Comparison of ENCODE assay signal across 22 cellular contexts in genomic region chr11:61133956-61134662, GRCh38. TPM values are rescaled to one million over a fixed set of nuclear protein-coding genes. Genes with fewer than 3 reads are reported as not detected.
A peak's percentile ranks its signal among the peaks of the same experiment; 100 is the strongest.
DNase-seq lines count a peak whose midpoint lies in the region; ATAC-seq, FAIRE-seq and TF ChIP-seq lines count a peak whose summit lies in the region.
"Had no signal": no experiment of that assay in that cellular context is flagged by ENCODE, and none has a peak within 500 bp of the region (broad histone marks: within the 10 kb centered on the region; RNA-seq: fewer than 3 reads in every experiment).

No MANE protein-coding gene starts in this region.

- H3K4me3 Mint-ChIP-seq in GM23338 (no peak overlapping the region), neural crest cell (no peak overlapping the region), type B pancreatic cell (no peak overlapping the region)
- H3K4me3 Mint-ChIP-seq: CD14-positive monocyte, HFFc6 had no signal

- intact Hi-C loops in adrenal gland (cut with DNase I), result loop anchor here in 1 of 2 donors (5.0 kb wide), 1 partner anchor 38 kb away; no protein-coding TSS in a partner anchor

- DNase-seq in GM23338 (ENCODE audit: low spot score) (no peak), H1 (ENCODE audit: low read depth in 1 of 2, low spot score in 2 of 2) (no peak), neural crest cell (ENCODE audit: low read depth, low spot score) (no peak), type B pancreatic cell (ENCODE audit: extremely low spot score, unreplicated experiment) (no peak), adrenal gland (no peak), right atrium auricular region (ENCODE audit: low spot score) (no peak)
- DNase-seq: GDM1; H7; HFFc6; KG1; NCI-H1105 treated with DMSO at 0.1 percent for 48 hours; NCI-H2029 treated with DMSO at 0.1 percent for 48 hours; NCI-H345; NCI-H524; NCI-H774; NK-92 treated with Interleukin-12 subunit alpha and Interleukin-12 subunit beta, amount 100 ng/mL, for 24 hours had no signal

- no peak overlapping the region for H2BK120ac ChIP-seq in H1 (replicated peaks; ENCODE audit: low read depth, low read length)

- H3K79me1 ChIP-seq in H1 (ENCODE audit: low read depth, low read length), result no peaks in the 10 kb centered on the region; the same call in 1 of the 2 replicates

- no peak overlapping the region for H3K4me3 ChIP-seq in GM23338
- H3K4me3 ChIP-seq in H1 (ENCODE audit: extremely low read depth in 1 of 4, insufficient read depth in 2 of 4, low read depth in 3 of 4, low read length in 4 of 4), result no peak overlapping the region
- H3K4me3 ChIP-seq in adrenal gland, result no peak overlapping the region
- no peak overlapping the region for H3K4me3 ChIP-seq in right atrium auricular region

- CTCF ChIA-PET in H1 (lab: Charles Lee; ENCODE audit: partially characterized antibody), result interaction anchor here (0.8 to 1.7 kb wide), 7 partner anchors 8 to 370 kb away, joined by 3 to 5 read pairs (median 3); partner anchors contain the start of gene TMEM109

- H3K27ac Mint-ChIP-seq in GM23338 (peak overlapping the region; percentile 49), neural crest cell (ENCODE audit: unreplicated experiment) (peak overlapping the region; percentile 19), type B pancreatic cell (peak overlapping the region; percentile 41)
- H3K27ac Mint-ChIP-seq: HFFc6 had no signal

- H3K4me2 ChIP-seq in GM23338 (peak overlapping the region; percentile 26; the same call in 1 of the 2 replicates), H1 (ENCODE audit: insufficient read depth in 1 of 2, low read depth in 2 of 2, low read length in 2 of 2) (no peak overlapping the region)

- H3K27me3 ChIP-seq in GM23338 (ENCODE audit: insufficient read depth) (no peaks in the 10 kb centered on the region), H1 (replicated peaks in 1 of 4; ENCODE audit: control insufficient read depth in 3 of 4, extremely low read depth in 1 of 4, insufficient read depth in 3 of 4, low read length in 3 of 4) (no peaks in the 10 kb centered on the region), adrenal gland (no peaks in the 10 kb centered on the region), right atrium auricular region (no peaks in the 10 kb centered on the region)

- H3K36me3 ChIP-seq in GM23338 (ENCODE audit: insufficient read depth), result no peaks in the 10 kb centered on the region
- H3K36me3 ChIP-seq in H1 (ENCODE audit: control insufficient read depth in 2 of 4, insufficient read depth in 4 of 4, low read length in 3 of 4), result peaks cover 0 to 3% (median 0%) of the 10 kb centered on the region in 4 experiments; a peak in 3 of 8 replicates
- peaks cover 0 to 25% of the 10 kb centered on the region in 2 donors for H3K36me3 ChIP-seq in adrenal gland (replicated peaks in 1 of 2)
- H3K36me3 ChIP-seq in right atrium auricular region, result peaks cover 19% of the 10 kb centered on the region

- H3K27ac ChIP-seq in GM23338 (ENCODE audit: low read depth) (no peak overlapping the region), H1 (ENCODE audit: low read depth, low read length) (no peak overlapping the region), adrenal gland (no peak overlapping the region), right atrium auricular region (no peak overlapping the region)

- no peak for TF ChIP-seq EP300 in H1 (IDR thresholded peaks at IDR 0.05; ENCODE audit: borderline replicate concordance in 1 of 2, low read depth in 2 of 2, low read length in 2 of 2)

- H3K36me3 Mint-ChIP-seq in GM23338 (ENCODE audit: low read depth), result peaks cover 14% of the 10 kb centered on the region
- H3K36me3 Mint-ChIP-seq in neural crest cell (ENCODE audit: low read depth), result peaks cover 2% of the 10 kb centered on the region
- peaks cover 16% of the 10 kb centered on the region for H3K36me3 Mint-ChIP-seq in type B pancreatic cell

- H2BK12ac ChIP-seq in H1 (ENCODE audit: low read depth, low read length), result no peak overlapping the region

- H2BK20ac ChIP-seq in H1 (ENCODE audit: low read length), result no peak overlapping the region

- no peak overlapping the region for H3K56ac ChIP-seq in H1 (replicated peaks; ENCODE audit: insufficient read length, low read depth, low read length)

- H3K14ac ChIP-seq in H1 (ENCODE audit: insufficient read length), result no peak overlapping the region

- H2AK5ac ChIP-seq in H1 (ENCODE audit: low read depth, low read length), result no peak overlapping the region

- peaks cover 21% of the 10 kb centered on the region for H3K4me1 Mint-ChIP-seq in GM23338
- H3K4me1 Mint-ChIP-seq in neural crest cell, result peaks cover 7% of the 10 kb centered on the region
- peaks cover 11% of the 10 kb centered on the region for H3K4me1 Mint-ChIP-seq in type B pancreatic cell (ENCODE audit: unreplicated experiment)

- H3K9me3 ChIP-seq in H1 (ENCODE audit: insufficient read depth in 2 of 2, low read depth in 1 of 2, low read length in 1 of 2) (no peaks in the 10 kb centered on the region), adrenal gland (replicated peaks in 1 of 3) (no peaks in the 10 kb centered on the region), right atrium auricular region (no peaks in the 10 kb centered on the region)

- TF ChIP-seq RAD21 in H1 (IDR thresholded peaks at IDR 0.05 in 1 of 2, conservative IDR thresholded peaks at IDR 0.05 in 1 of 2; ENCODE audit: low read depth in 2 of 2, low read length in 2 of 2), result no peak

- WGBS in H1 (ENCODE audit: extremely low coverage in 1 of 2, insufficient coverage in 1 of 2, insufficient read length in 1 of 2, insufficient replicate concordance in 2 of 2, low coverage in 1 of 2, low lambda C conversion rate in 2 of 2, missing lambda C conversion rate in 1 of 2), 2 experiments, result 93% methylated on average over 18 of the region's 18 CpGs; no CpG with 5 or more reads in 1 of the 2 experiments
- 90 to 93% (median 91%) methylated on average over 9 to 18 of the region's 18 CpGs for WGBS in adrenal gland, 4 donors

- H4K91ac ChIP-seq in H1 (replicated peaks; ENCODE audit: insufficient read length, low read length), result no peak overlapping the region

- peak overlapping the region; percentile 14 for H3K4ac ChIP-seq in H1 (replicated peaks; ENCODE audit: insufficient read length, low read depth, low read length)

- no peaks in the 10 kb centered on the region for H3F3A ChIP-seq in GM23338 (replicated peaks; ENCODE audit: low read depth)

- H3K9ac ChIP-seq in H1 (replicated peaks in 1 of 4; ENCODE audit: extremely low read depth in 1 of 4, low read depth in 3 of 4, low read length in 3 of 4), result no peak overlapping the region

- H2AFZ ChIP-seq in GM23338 (no peak overlapping the region), H1 (ENCODE audit: low read length) (no peak overlapping the region)

- H3K23ac ChIP-seq in H1 (ENCODE audit: insufficient read length), result no peak overlapping the region

- H4K5ac ChIP-seq in H1 (ENCODE audit: insufficient read length, low read depth, low read length), result no peak overlapping the region

- H4K20me1 ChIP-seq in GM23338 (replicated peaks; ENCODE audit: insufficient read depth), result peaks cover 8% of the 10 kb centered on the region; the same call in 1 of the 2 replicates
- H4K20me1 ChIP-seq in H1 (replicated peaks in 1 of 2; ENCODE audit: control insufficient read depth in 1 of 2, insufficient read depth in 2 of 2, low read length in 2 of 2), result peaks cover 5 to 12% of the 10 kb centered on the region in 2 experiments

- H3K9me3 Mint-ChIP-seq in GM23338, result no peaks in the 10 kb centered on the region
- H3K9me3 Mint-ChIP-seq in neural crest cell, result no peaks in the 10 kb centered on the region
- no peaks in the 10 kb centered on the region for H3K9me3 Mint-ChIP-seq in type B pancreatic cell
- H3K9me3 Mint-ChIP-seq: CD14-positive monocyte, HFFc6 had no signal

- FAIRE-seq in H1 (lab: Jason Lieb, UNC), result no peak
- FAIRE-seq: A204.1 had no signal

- no peak for TF ChIP-seq CTCF in GM23338 (conservative IDR thresholded peaks at IDR 0.05; ENCODE audit: low read depth in 2 of 2)
- no peak for TF ChIP-seq CTCF in H1 (IDR thresholded peaks at IDR 0.05; ENCODE audit: control extremely low read depth in 1 of 3, insufficient read depth in 1 of 3, low read depth in 1 of 3, low read length in 3 of 3)
- TF ChIP-seq CTCF in neural crest cell (conservative IDR thresholded peaks at IDR 0.05), result no peak
- TF ChIP-seq CTCF in type B pancreatic cell (conservative IDR thresholded peaks at IDR 0.05), result no peak
- no peak for TF ChIP-seq CTCF in adrenal gland (IDR thresholded peaks at IDR 0.05)
- TF ChIP-seq CTCF in right atrium auricular region (IDR thresholded peaks at IDR 0.05), result no peak

- POLR2A ChIA-PET in H1 (lab: Charles Lee; ENCODE audit: partially characterized antibody), result interaction anchor here (1.4 kb wide), 1 partner anchor 12 kb away, joined by 3 read pairs; no protein-coding TSS in a partner anchor

- ATAC-seq in GM23338 (no peak), GM19397 (IDR thresholded peaks at IDR 0.05; ENCODE audit: unreplicated experiment) (no peak)
- ATAC-seq: Panc1 had no signal

- TF ChIP-seq POLR2A in H1 (IDR thresholded peaks at IDR 0.05; ENCODE audit: control extremely low read depth in 1 of 2, low read depth in 2 of 2, low read length in 2 of 2) (no peak), adrenal gland (IDR thresholded peaks at IDR 0.05) (no peak)

- H2BK15ac ChIP-seq in H1 (ENCODE audit: low read length), result no peak overlapping the region

- H3K79me2 ChIP-seq in GM23338 (replicated peaks; ENCODE audit: insufficient read depth), result no peaks in the 10 kb centered on the region
- no peaks in the 10 kb centered on the region for H3K79me2 ChIP-seq in H1 (ENCODE audit: control insufficient read depth in 1 of 2, insufficient read depth in 2 of 2, low read length in 2 of 2)

- no peak overlapping the region; the same call in 1 of the 2 replicates for H2BK5ac ChIP-seq in H1 (ENCODE audit: low read depth, low read length)

- no peaks in the 10 kb centered on the region for H3K23me2 ChIP-seq in H1 (ENCODE audit: low read depth, low read length)

- peaks cover 7% of the 10 kb centered on the region for H3K27me3 Mint-ChIP-seq in GM23338 (ENCODE audit: insufficient read depth, low read depth, poor library complexity)
- H3K27me3 Mint-ChIP-seq in neural crest cell (ENCODE audit: low read depth), result no peaks in the 10 kb centered on the region
- H3K27me3 Mint-ChIP-seq in type B pancreatic cell, result no peaks in the 10 kb centered on the region

- no peak overlapping the region for H3K18ac ChIP-seq in H1 (ENCODE audit: extremely low read depth, low read length)

- H4K8ac ChIP-seq in H1 (ENCODE audit: extremely low read depth, insufficient read depth, low read length), result no peak overlapping the region

- H3K9me2 ChIP-seq in GM23338 (ENCODE audit: insufficient read depth), result no peaks in the 10 kb centered on the region

- peaks cover 7% of the 10 kb centered on the region for H3K4me1 ChIP-seq in GM23338 (ENCODE audit: insufficient read depth)
- peaks cover 0 to 9% (median 7%) of the 10 kb centered on the region in 4 experiments; a peak in 4 of 7 replicates for H3K4me1 ChIP-seq in H1 (replicated peaks in 1 of 4; ENCODE audit: control insufficient read depth in 3 of 4, insufficient read depth in 4 of 4, low read length in 3 of 4)
- H3K4me1 ChIP-seq in adrenal gland (replicated peaks in 1 of 2), result peaks cover 7 to 13% of the 10 kb centered on the region in 2 donors
- peaks cover 0 to 26% of the 10 kb centered on the region in 2 donors for H3K4me1 ChIP-seq in right atrium auricular region

RNA-seq across cellular contexts. Expression of gene VPS37C, which starts 27.1 kb away (rescaled TPM):
- 14.4 and 19.4 TPM in 2 replicates for total RNA-seq in GM23338 (2014; rRNA removed; shearing (Covaris generic))
- polyA plus RNA-seq in GM23338 (2016; fragmentation: Nextera tagmentation; extraction: Ambion mirVana) (8.7 and 8.8 TPM in 2 replicates), H1 (2011; rRNA removed) (12.9 and 15.4 TPM in 2 replicates), adrenal gland (10 to 100 TPM; 11.9 to 18.2 (median 14.2) TPM)
- total RNA-seq in H1 (2021; fragmentation: NEBNext Ultra II Directional; extraction: Animal tissue kit (Norgen Biotek cat#: 25700)), result 18.0 and 21.0 TPM in 2 replicates
- polyA plus RNA-seq in H1 (2011; cell fraction: cytosol; rRNA removed), result 11.8 TPM
- polyA plus RNA-seq in H1 (2011; cell fraction: nucleus; rRNA removed), result 18.5 TPM
- 13.4 to 15.3 TPM (median 14.9 TPM) in 4 replicates for polyA plus RNA-seq in H1 (2012, experiment 1 of 2)
- 14.5 TPM for polyA plus RNA-seq in H1 (2012, experiment 2 of 2)
- polyA plus RNA-seq in H1 (2013, experiment 1 of 2), result 12.0 TPM
- 12.1 TPM for polyA plus RNA-seq in H1 (2013, experiment 2 of 2)
- polyA minus RNA-seq in H1 (2011; rRNA and poly(A)+ RNA removed), result 4.8 and 7.2 TPM in 2 replicates
- polyA minus RNA-seq in H1 (2011; cell fraction: cytosol; rRNA and poly(A)+ RNA removed), result 7.1 TPM
- polyA minus RNA-seq in H1 (2011; cell fraction: nucleus; rRNA and poly(A)+ RNA removed), result 10.7 TPM
- total RNA-seq in neural crest cell (25.8 and 26.0 TPM in 2 replicates), type B pancreatic cell (ENCODE audit: low replicate concordance) (27.8 and 42.1 TPM in 2 replicates), adrenal gland (10 to 100 TPM in 7 of 8 donors, 1 to 10 TPM in 1; 8.6 to 27.9 (median 19.7) TPM), right atrium auricular region (10 to 100 TPM; 12.9 to 28.8 TPM)

RNA-seq across cellular contexts. Expression of gene CD5, which starts 31.8 kb away (rescaled TPM):
- not detected in 2 replicates for total RNA-seq in GM23338 (2014; rRNA removed; shearing (Covaris generic))
- polyA plus RNA-seq in GM23338 (2016; fragmentation: Nextera tagmentation; extraction: Ambion mirVana) (not detected in 2 replicates), H1 (2011; rRNA removed) (not detected in 2 replicates), adrenal gland (under 1 TPM; 0.18 to 0.48 (median 0.20) TPM)
- total RNA-seq in H1 (2021; fragmentation: NEBNext Ultra II Directional; extraction: Animal tissue kit (Norgen Biotek cat#: 25700)), result not detected in 2 replicates
- not detected for polyA plus RNA-seq in H1 (2011; cell fraction: cytosol; rRNA removed)
- not detected for polyA plus RNA-seq in H1 (2011; cell fraction: nucleus; rRNA removed)
- not detected in 4 replicates for polyA plus RNA-seq in H1 (2012, experiment 1 of 2)
- not detected for polyA plus RNA-seq in H1 (2012, experiment 2 of 2)
- not detected for polyA plus RNA-seq in H1 (2013, experiment 1 of 2)
- polyA plus RNA-seq in H1 (2013, experiment 2 of 2), result not detected
- not detected in 2 replicates for polyA minus RNA-seq in H1 (2011; rRNA and poly(A)+ RNA removed)
- polyA minus RNA-seq in H1 (2011; cell fraction: cytosol; rRNA and poly(A)+ RNA removed), result not detected
- not detected for polyA minus RNA-seq in H1 (2011; cell fraction: nucleus; rRNA and poly(A)+ RNA removed)
- total RNA-seq in neural crest cell (not detected in 2 replicates), type B pancreatic cell (ENCODE audit: low replicate concordance) (not detected in 2 replicates), adrenal gland (10 to 100 TPM in 1 of 8 donors, 1 to 10 TPM in 1, under 1 TPM in 6; 0.12 to 14.4 (median 0.81) TPM), right atrium auricular region (1 to 10 TPM in 1 of 2 donors, under 1 TPM in 1; 0.75 to 1.6 TPM)
- total RNA-seq: Daoy, H7, HFFc6, HT1080 had no signal
